In the genomic region with DNA sequence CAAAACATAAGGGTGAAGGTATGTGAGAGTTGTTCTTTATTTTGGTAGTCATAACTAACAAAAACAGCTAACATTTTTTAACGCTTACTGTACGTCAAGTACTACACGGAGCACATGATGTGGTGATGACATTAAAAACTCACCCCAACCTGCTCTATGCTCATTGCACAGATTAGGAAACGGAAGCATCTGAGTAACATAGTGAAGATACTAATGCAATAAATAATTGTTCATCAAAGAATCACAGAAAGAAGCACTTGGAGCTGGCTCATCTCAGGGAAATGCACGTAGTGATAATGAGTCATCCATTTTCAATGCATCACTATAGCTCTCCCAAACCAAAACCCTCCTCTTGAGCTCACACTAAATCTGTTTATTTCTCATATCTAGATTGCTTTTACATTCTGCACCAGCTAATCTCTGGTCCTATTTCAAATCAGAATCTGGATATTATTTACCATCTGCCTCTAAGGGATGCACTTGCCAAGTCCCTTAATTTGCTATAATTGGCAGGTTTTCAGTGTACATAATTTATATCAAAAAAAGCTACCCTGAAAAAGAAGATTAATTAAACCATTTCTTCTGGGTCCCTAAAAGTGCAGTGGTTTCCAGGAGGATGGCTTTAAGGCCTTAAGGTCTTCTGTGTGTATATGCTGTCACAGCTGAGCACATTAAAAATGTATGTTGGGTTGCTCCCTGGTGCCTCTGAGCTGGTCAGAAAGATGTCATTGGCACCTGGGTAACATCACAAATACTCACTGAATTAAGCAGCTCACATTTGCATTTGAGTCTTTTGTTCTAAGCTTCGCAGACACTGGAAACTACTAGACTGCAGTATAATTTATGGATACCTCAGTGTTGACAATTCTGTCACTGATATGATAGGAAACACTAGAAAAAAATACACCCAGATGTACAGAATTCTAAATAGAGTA, we compare ENCODE assay signal across 1 cellular context.
TF ChIP-seq lines count a peak whose summit lies in the region.

No MANE protein-coding gene starts in this region.

TF ChIP-seq in GM23338, 12 proteins besides CTCF, POLR2A, EP300 and RAD21 (continued from another document):
- no peak for TF ChIP-seq ZNF462 (CRISPR knock-in tag; IDR thresholded peaks at IDR 0.05)
